Comparison of ENCODE assay signal across 8 cellular contexts in genomic region chr4:121764702-121765367, GRCh38. TPM values are rescaled to one million over a fixed set of nuclear protein-coding genes. Genes with fewer than 3 reads are reported as not detected.
DNase-seq lines count a peak whose midpoint lies in the region; ATAC-seq and TF ChIP-seq lines count a peak whose summit lies in the region.

Gene SMIM43 (minus strand): TSS chr4:121765164. CDS start chr4:121765105, 59 bp downstream.

- H3K27ac ChIP-seq in Peyer's patch, result no peak within 1 kb of the TSS
- H3K27ac ChIP-seq in neuronal stem cell (replicated peaks; ENCODE audit: low read length), result no peak within 1 kb of the TSS

- peak within 1 kb of the TSS; percentile 80 for H3K9ac ChIP-seq in neuronal stem cell (ENCODE audit: low read depth, low read length, poor library complexity)

- no peak within 1 kb of the TSS for H2AK5ac ChIP-seq in neuronal stem cell (ENCODE audit: low read depth, low read length)

- peak within 1 kb of the TSS; percentile 91 for H3K18ac ChIP-seq in neuronal stem cell (ENCODE audit: low read length)

- H3K4me1 ChIP-seq in Peyer's patch (peaks cover 0 to 9% (median 0%) of the 10 kb centered on the region in 4 donors), neuronal stem cell (ENCODE audit: control insufficient read depth in 2 of 2, insufficient read depth in 1 of 2, low read depth in 1 of 2, low read length in 2 of 2) (peaks cover 0 to 2% of the 10 kb centered on the region in 2 donors)

- ATAC-seq in GM21786 (IDR thresholded peaks at IDR 0.05; ENCODE audit: unreplicated experiment), result no peak
- no peak for ATAC-seq in HG03095 (IDR thresholded peaks at IDR 0.05; ENCODE audit: unreplicated experiment)

- no CpG with 5 or more reads among the region's 75 CpGs for WGBS in neuronal stem cell (ENCODE audit: extremely low coverage in 2 of 2, insufficient read length in 2 of 2, insufficient replicate concordance in 1 of 2), 2 donors

- H2AFZ ChIP-seq in neuronal stem cell (ENCODE audit: low read length), result peak within 1 kb of the TSS; percentile 93

- H2BK12ac ChIP-seq in neuronal stem cell (ENCODE audit: low read length), result no peak within 1 kb of the TSS

- H3K4me3 ChIP-seq in Peyer's patch, result peak within 1 kb of the TSS in 3 of 4 donors; percentile 11 to 28 (median 18)
- H3K4me3 ChIP-seq in neuronal stem cell (ENCODE audit: low read length in 2 of 2), result peak within 1 kb of the TSS; percentile 45 to 84

- no peak for TF ChIP-seq CTCF in Peyer's patch (IDR thresholded peaks at IDR 0.05)

- no peak within 1 kb of the TSS for H4K8ac ChIP-seq in neuronal stem cell (ENCODE audit: low read depth, low read length)

- no peak within 1 kb of the TSS for H3K14ac ChIP-seq in neuronal stem cell (ENCODE audit: low read length)

- no peak for TF ChIP-seq POLR2A in Peyer's patch (IDR thresholded peaks at IDR 0.05)
- no peak for TF ChIP-seq POLR2A in erythroblast (IDR thresholded peaks at IDR 0.05; ENCODE audit: low read length)

- no peak within 1 kb of the TSS for H2BK5ac ChIP-seq in neuronal stem cell (ENCODE audit: low read length)

- no peak within 1 kb of the TSS for H4K91ac ChIP-seq in neuronal stem cell (ENCODE audit: low read depth, low read length, poor library complexity)

- no peak within 1 kb of the TSS for H3K4ac ChIP-seq in neuronal stem cell (ENCODE audit: low read length)

- peak within 1 kb of the TSS; percentile 95 for H3K4me2 ChIP-seq in neuronal stem cell (ENCODE audit: insufficient read depth, low read length, poor library complexity, severe bottlenecking)

- no peaks in the 10 kb centered on the region for H3K79me1 ChIP-seq in neuronal stem cell (ENCODE audit: low read depth, low read length)

- H3K9me3 ChIP-seq in Peyer's patch (no peaks in the 10 kb centered on the region), neuronal stem cell (replicated peaks in 1 of 2; ENCODE audit: control insufficient read depth in 2 of 2, insufficient read depth in 1 of 2, low read depth in 1 of 2, low read length in 2 of 2) (peaks cover 0 to 5% of the 10 kb centered on the region in 2 donors)

- peak within 1 kb of the TSS; percentile 25 for H3K23ac ChIP-seq in neuronal stem cell (ENCODE audit: low read depth, low read length, poor library complexity)

- H3K36me3 ChIP-seq in Peyer's patch (no peaks in the 10 kb centered on the region), neuronal stem cell (replicated peaks in 1 of 2; ENCODE audit: control insufficient read depth in 2 of 2, insufficient read depth in 2 of 2, low read length in 2 of 2) (no peaks in the 10 kb centered on the region)

- H3K27me3 ChIP-seq in Peyer's patch, result peaks cover 0 to 5% of the 10 kb centered on the region in 2 donors
- H3K27me3 ChIP-seq in neuronal stem cell (ENCODE audit: control insufficient read depth in 3 of 3, insufficient read depth in 3 of 3, low read depth in 1 of 3, low read length in 3 of 3), result peaks cover 14 to 99% (median 32%) of the 10 kb centered on the region in 3 experiments

- no peak within 1 kb of the TSS for H2BK120ac ChIP-seq in neuronal stem cell (ENCODE audit: low read depth, low read length)

- DNase-seq in EL (peak; percentile 20), Peyer's patch (no peak), erythroblast (lab: John Stamatoyannopoulos, UW) (peak; percentile 55 to 61), neuronal stem cell (ENCODE audit: low spot score) (peak; percentile 41), DMS153 treated with DMSO at 0.1 percent for 48 hours (lab: John Stamatoyannopoulos, UW; ENCODE audit: unreplicated experiment) (no peak)
- no peak for DNase-seq in activated CD8-positive, alpha-beta memory T cell treated with anti-CD3 and anti-CD28 coated beads, Interleukin-2, amount 50 U/mL, for 48 hours

- no peak within 1 kb of the TSS for H2BK15ac ChIP-seq in neuronal stem cell (ENCODE audit: low read length)

RNA-seq across cellular contexts. Expression of gene SMIM43, which starts in this region (rescaled TPM):
- not detected for total RNA-seq in Peyer's patch
- polyA plus RNA-seq in neuronal stem cell (2013, experiment 1 of 2), result 0.06 TPM
- polyA plus RNA-seq in neuronal stem cell (2013, experiment 2 of 2), result 0.11 TPM

Comparison
In these comparisons a context has a peak if more than half of its experiments do, and no peak if none do; other contexts are left out.
1. DNase-seq: peak in EL (single experiment), erythroblast (2 of 2) and neuronal stem cell (single experiment); none in Peyer's patch (0 of 3), activated CD8-positive, alpha-beta memory T cell treated with anti-CD3 and anti-CD28 coated beads, Interleukin-2, amount 50 U/mL, for 48 hours (single experiment) and DMS153 treated with DMSO at 0.1 percent for 48 hours (single experiment).